Comparison of ENCODE assay signal across 9 cellular contexts in genomic region chr15:87672309-87672897, GRCh38.
DNase-seq lines count a peak whose midpoint lies in the region; ATAC-seq and TF ChIP-seq lines count a peak whose summit lies in the region.
"Had no signal": no experiment of that assay in that cellular context is flagged by ENCODE, and none has a peak within 500 bp of the region (broad histone marks: within the 10 kb centered on the region; RNA-seq: fewer than 3 reads in every experiment).

No MANE protein-coding gene starts in this region.

- H3K36me3 ChIP-seq in thyroid gland, result no peaks in the 10 kb centered on the region
- H3K36me3 ChIP-seq: BLaER1 had no signal

- no peaks in the 10 kb centered on the region for H3K4me1 ChIP-seq in thyroid gland
- H3K4me1 ChIP-seq: BLaER1 had no signal

- DNase-seq in NCI-H1105 treated with DMSO at 0.1 percent for 48 hours (lab: John Stamatoyannopoulos, UW) (peak; percentile 5), NCI-H1105 (lab: John Stamatoyannopoulos, UW) (no peak), SW 1271 (lab: John Stamatoyannopoulos, UW) (peak; percentile 14 to 42), left ventricle myocardium superior (peak; percentile 29), thyroid gland (peak; percentile 2 to 4), epidermal melanocyte (ENCODE audit: insufficient read length, low spot score) (no peak), GM19238 (ENCODE audit: insufficient read length, low spot score) (no peak)
- no peak for DNase-seq in stimulated activated naive B cell treated with anti-CD40 and anti-IgM and Interleukin-4, amounts not matched to agents 10 μg/mL and 1 μg/mL and 100 μg/mL, for 72 hours

- TF ChIP-seq POLR2A in thyroid gland (IDR thresholded peaks at IDR 0.05), result no peak

- no peak overlapping the region for H3K4me3 Mint-ChIP-seq in stimulated activated naive B cell treated with anti-CD40 and anti-IgM and Interleukin-4, amounts not matched to agents 10 μg/mL and 1 μg/mL and 100 μg/mL, for 72 hours

- no peak overlapping the region for H3K27ac ChIP-seq in thyroid gland
- H3K27ac ChIP-seq: BLaER1 had no signal

- H3K4me1 Mint-ChIP-seq in stimulated activated naive B cell treated with anti-CD40 and anti-IgM and Interleukin-4, amounts not matched to agents 10 μg/mL and 1 μg/mL and 100 μg/mL, for 72 hours, result no peaks in the 10 kb centered on the region

- H3K27me3 ChIP-seq in thyroid gland, result no peaks in the 10 kb centered on the region
- H3K27me3 ChIP-seq: BLaER1 had no signal

- peak in 2 of 6 experiments; percentile 14 to 46 for TF ChIP-seq CTCF in thyroid gland (IDR thresholded peaks at IDR 0.05)

- intact Hi-C loops in left ventricle myocardium superior (cut with micrococcal nuclease), result no loop called here
- intact Hi-C loops in thyroid gland (cut with DNase I), result no loop called here

- peak; percentile 29 for ATAC-seq in left ventricle myocardium superior
- ATAC-seq in stimulated activated naive B cell treated with anti-CD40 and anti-IgM and Interleukin-4, amounts not matched to agents 10 μg/mL and 1 μg/mL and 100 μg/mL, for 72 hours (replicated peaks), result no peak

- H3K9me3 Mint-ChIP-seq in stimulated activated naive B cell treated with anti-CD40 and anti-IgM and Interleukin-4, amounts not matched to agents 10 μg/mL and 1 μg/mL and 100 μg/mL, for 72 hours, result peaks cover 13 to 19% of the 10 kb centered on the region in 2 donors

- no peaks in the 10 kb centered on the region for H3K9me3 ChIP-seq in thyroid gland

- no peaks in the 10 kb centered on the region for H3K36me3 Mint-ChIP-seq in stimulated activated naive B cell treated with anti-CD40 and anti-IgM and Interleukin-4, amounts not matched to agents 10 μg/mL and 1 μg/mL and 100 μg/mL, for 72 hours

- 16 to 30% methylated on average over 4 of the region's 4 CpGs for WGBS in thyroid gland, 2 donors

- no peak overlapping the region for H3K27ac Mint-ChIP-seq in stimulated activated naive B cell treated with anti-CD40 and anti-IgM and Interleukin-4, amounts not matched to agents 10 μg/mL and 1 μg/mL and 100 μg/mL, for 72 hours

- H3K4me3 ChIP-seq in thyroid gland (replicated peaks in 1 of 3), result no peak overlapping the region
- H3K4me3 ChIP-seq: BLaER1 had no signal

- H3K27me3 Mint-ChIP-seq in stimulated activated naive B cell treated with anti-CD40 and anti-IgM and Interleukin-4, amounts not matched to agents 10 μg/mL and 1 μg/mL and 100 μg/mL, for 72 hours, result no peaks in the 10 kb centered on the region

Comparison
In these comparisons a context has a peak if more than half of its experiments do, and no peak if none do; other contexts are left out.
1. DNase-seq: peak in NCI-H1105 treated with DMSO at 0.1 percent for 48 hours (single experiment), SW 1271 (2 of 2), left ventricle myocardium superior (single experiment) and thyroid gland (2 of 2); none in NCI-H1105 (single experiment), epidermal melanocyte (single experiment), stimulated activated naive B cell treated with anti-CD40 and anti-IgM and Interleukin-4, amounts not matched to agents 10 μg/mL and 1 μg/mL and 100 μg/mL, for 72 hours (single experiment) and GM19238 (single experiment).